Comparison of ENCODE assay signal across 8 cellular contexts in genomic region chr5:40834391-40834848, GRCh38. TPM values are rescaled to one million over a fixed set of nuclear protein-coding genes. Genes with fewer than 3 reads are reported as not detected.
DNase-seq lines count a peak whose midpoint lies in the region; ATAC-seq, FAIRE-seq and TF ChIP-seq lines count a peak whose summit lies in the region.
"Had no signal": no experiment of that assay in that cellular context is flagged by ENCODE, and none has a peak within 500 bp of the region (broad histone marks: within the 10 kb centered on the region; RNA-seq: fewer than 3 reads in every experiment).

No MANE protein-coding gene starts in this region.

- H3K27me3 ChIP-seq in HCT116 (ENCODE audit: insufficient read depth, low read length): no peaks in the 10 kb centered on the region
- H3K27me3 ChIP-seq in Panc1 (ENCODE audit: control insufficient read depth, insufficient read depth, low read length): no peaks in the 10 kb centered on the region
- no peaks in the 10 kb centered on the region for H3K27me3 ChIP-seq in astrocyte (ENCODE audit: insufficient read depth, low read length)
- H3K27me3 ChIP-seq in kidney epithelial cell (ENCODE audit: control insufficient read depth, insufficient read depth, low read length): no peaks in the 10 kb centered on the region

- H3K9me2 ChIP-seq in HCT116 (ENCODE audit: insufficient read depth): no peaks in the 10 kb centered on the region

- in situ Hi-C loops in Panc1 (cut with HindIII; ENCODE audit: low pct_unique_long_range_greater_than_20kb, low sequenced_read_pairs): no loop called here

- peaks cover 30% of the 10 kb centered on the region for H3K36me3 Mint-ChIP-seq in astrocyte (ENCODE audit: low read depth, unreplicated experiment)
- H3K36me3 Mint-ChIP-seq in stimulated activated memory B cell treated with anti-CD40 and anti-IgM and Interleukin-4, amounts not matched to agents 10 μg/mL and 1 μg/mL and 100 μg/mL, for 72 hours: peaks cover 51% of the 10 kb centered on the region

- peak overlapping the region; percentile 94 for H3K27ac ChIP-seq in HCT116 (ENCODE audit: low read depth, low read length)
- H3K27ac ChIP-seq in Panc1 (ENCODE audit: low read length): peak overlapping the region; percentile 99
- H3K27ac ChIP-seq in astrocyte (ENCODE audit: low read depth, low read length): peak overlapping the region; percentile 96

- H3K4me3 ChIP-seq in HCT116 (replicated peaks in 1 of 2; ENCODE audit: low read depth in 1 of 2, low read length in 2 of 2): peak overlapping the region; percentile 86 to 100
- H3K4me3 ChIP-seq in Panc1 (ENCODE audit: low read depth in 2 of 2, low read length in 2 of 2): peak overlapping the region; percentile 97 to 100
- peak overlapping the region; percentile 99 for H3K4me3 ChIP-seq in astrocyte (ENCODE audit: insufficient read depth, low read depth, low read length)
- peak overlapping the region; percentile 79 for H3K4me3 ChIP-seq in kidney epithelial cell (ENCODE audit: low read depth, low read length)

- ATAC-seq in HCT116: no peak
- no peak for ATAC-seq in Panc1
- ATAC-seq in stimulated activated memory B cell treated with anti-CD40 and anti-IgM and Interleukin-4, amounts not matched to agents 10 μg/mL and 1 μg/mL and 100 μg/mL, for 72 hours: no peak

- H2AFZ ChIP-seq in HCT116 (ENCODE audit: low read depth, low read length, poor library complexity, severe bottlenecking) (no peak overlapping the region), astrocyte (ENCODE audit: low read depth, low read length) (no peak overlapping the region)

- H3K27ac Mint-ChIP-seq in astrocyte (ENCODE audit: unreplicated experiment): peak overlapping the region; percentile 100
- peak overlapping the region; percentile 80 for H3K27ac Mint-ChIP-seq in stimulated activated memory B cell treated with anti-CD40 and anti-IgM and Interleukin-4, amounts not matched to agents 10 μg/mL and 1 μg/mL and 100 μg/mL, for 72 hours

- H3K79me2 ChIP-seq in HCT116 (ENCODE audit: insufficient read depth, low read length): peaks cover 57% of the 10 kb centered on the region
- peaks cover 54% of the 10 kb centered on the region for H3K79me2 ChIP-seq in astrocyte (ENCODE audit: insufficient read depth, low read length)

- BruUV-seq in HCT116 (replicated peaks; lab: Mats Ljungman, UMichigan) (TSS peak; percentile 56), Panc1 (replicated peaks; lab: Mats Ljungman, UMichigan) (TSS peak; percentile 78)

- no peaks in the 10 kb centered on the region for H3K9me3 Mint-ChIP-seq in astrocyte (ENCODE audit: unreplicated experiment)
- no peaks in the 10 kb centered on the region for H3K9me3 Mint-ChIP-seq in stimulated activated memory B cell treated with anti-CD40 and anti-IgM and Interleukin-4, amounts not matched to agents 10 μg/mL and 1 μg/mL and 100 μg/mL, for 72 hours

- intact Hi-C loops in HCT116 (cut with micrococcal nuclease): no loop called here
- intact Hi-C loops in Panc1 (cut with micrococcal nuclease; ENCODE audit: unreplicated experiment): no loop called here

- no peak for FAIRE-seq in astrocyte (lab: Jason Lieb, UNC)
- FAIRE-seq: colon had no signal

- peaks cover 22% of the 10 kb centered on the region for H3K4me1 Mint-ChIP-seq in astrocyte (ENCODE audit: low read depth, unreplicated experiment)
- H3K4me1 Mint-ChIP-seq in stimulated activated memory B cell treated with anti-CD40 and anti-IgM and Interleukin-4, amounts not matched to agents 10 μg/mL and 1 μg/mL and 100 μg/mL, for 72 hours: peaks cover 33% of the 10 kb centered on the region

- H3K36me3 ChIP-seq in HCT116 (ENCODE audit: control insufficient read depth in 1 of 2, insufficient read depth in 2 of 2, low read length in 2 of 2) (peaks cover 41 to 51% of the 10 kb centered on the region in 2 experiments), Panc1 (ENCODE audit: control insufficient read depth, insufficient read depth, low read length) (peaks cover 46% of the 10 kb centered on the region), astrocyte (ENCODE audit: insufficient read depth, low read length) (peaks cover 43% of the 10 kb centered on the region), kidney epithelial cell (ENCODE audit: control insufficient read depth, insufficient read depth, low read length) (peaks cover 1% of the 10 kb centered on the region)

- no peak for TF ChIP-seq CTCF in HCT116 (IDR thresholded peaks at IDR 0.05 in 2 of 3, conservative IDR thresholded peaks at IDR 0.05 in 1 of 3; ENCODE audit: borderline replicate concordance in 1 of 3, insufficient read depth in 1 of 3, low read depth in 2 of 3, low read length in 2 of 3)
- TF ChIP-seq CTCF in Panc1 (IDR thresholded peaks at IDR 0.05): no peak
- TF ChIP-seq CTCF in astrocyte (IDR thresholded peaks at IDR 0.05; ENCODE audit: insufficient read depth, low read depth, low read length): no peak
- TF ChIP-seq CTCF in kidney epithelial cell (IDR thresholded peaks at IDR 0.05; ENCODE audit: insufficient read depth, low read length, poor library complexity, severe bottlenecking): no peak

- POLR2A ChIA-PET in HCT116 (lab: Charles Lee): interaction anchor here (0.9 to 1.7 kb wide), 3 partner anchors 9 to 36 kb away, joined by 3 to 6 read pairs (median 3); partner anchors contain the start of gene PRKAA1
- POLR2A ChIA-PET in Panc1 (lab: Charles Lee): interaction anchor here (0.8 kb wide), 1 partner anchor 43 kb away, joined by 3 read pairs; no protein-coding TSS in a partner anchor

- RAD21 ChIA-PET in HCT116 (lab: Charles Lee; ENCODE audit: low non-redundant PET in 1 of 2, low total read pairs in 2 of 2, uncharacterized antibody in 2 of 2, unreplicated experiment in 2 of 2): no interaction called here

- peak overlapping the region; percentile 99 for H3K4me3 Mint-ChIP-seq in astrocyte (ENCODE audit: unreplicated experiment)
- H3K4me3 Mint-ChIP-seq in stimulated activated memory B cell treated with anti-CD40 and anti-IgM and Interleukin-4, amounts not matched to agents 10 μg/mL and 1 μg/mL and 100 μg/mL, for 72 hours: peak overlapping the region; percentile 89

- H3K9ac ChIP-seq in HCT116 (ENCODE audit: low read length) (peak overlapping the region; percentile 97), astrocyte (ENCODE audit: low read length) (peak overlapping the region; percentile 99)

- no peak for TF ChIP-seq RAD21 in HCT116 (IDR thresholded peaks at IDR 0.05; ENCODE audit: low read depth)

- H3K9me3 ChIP-seq in HCT116 (ENCODE audit: control insufficient read depth in 1 of 2, insufficient read depth in 1 of 2, low read depth in 1 of 2, low read length in 2 of 2): no peaks in the 10 kb centered on the region
- no peaks in the 10 kb centered on the region for H3K9me3 ChIP-seq in Panc1 (ENCODE audit: control insufficient read depth, insufficient read depth, low read depth, low read length)
- no peaks in the 10 kb centered on the region for H3K9me3 ChIP-seq in astrocyte (ENCODE audit: insufficient read depth, low read depth, low read length)

- no peak for DNase-seq in HCT116 (ENCODE audit: low read depth, low spot score)
- no peak for DNase-seq in Panc1 (ENCODE audit: low read depth, low spot score)
- DNase-seq in astrocyte (ENCODE audit: low read depth): peak; percentile 29
- no peak for DNase-seq in kidney epithelial cell (ENCODE audit: low read depth)
- DNase-seq in NCI-H1436 treated with DMSO at 0.1 percent for 48 hours (lab: John Stamatoyannopoulos, UW): no peak
- DNase-seq in NCI-H1694 treated with DMSO at 0.1 percent for 48 hours (lab: John Stamatoyannopoulos, UW): no peak

- H4K20me1 ChIP-seq in HCT116 (ENCODE audit: insufficient read depth): peaks cover 41% of the 10 kb centered on the region; the same call in 1 of the 2 replicates
- peaks cover 54% of the 10 kb centered on the region for H4K20me1 ChIP-seq in astrocyte (ENCODE audit: insufficient read depth, low read length)

- H3K4me2 ChIP-seq in HCT116 (ENCODE audit: low read length): peak overlapping the region; percentile 68
- H3K4me2 ChIP-seq in astrocyte (ENCODE audit: low read length): peak overlapping the region; percentile 90

- H3K27me3 Mint-ChIP-seq in astrocyte (ENCODE audit: low read depth, unreplicated experiment): no peaks in the 10 kb centered on the region
- H3K27me3 Mint-ChIP-seq in stimulated activated memory B cell treated with anti-CD40 and anti-IgM and Interleukin-4, amounts not matched to agents 10 μg/mL and 1 μg/mL and 100 μg/mL, for 72 hours: no peaks in the 10 kb centered on the region

- H3K4me1 ChIP-seq in HCT116 (ENCODE audit: control insufficient read depth in 1 of 2, insufficient read depth in 2 of 2, low read length in 2 of 2) (peaks cover 7 to 21% of the 10 kb centered on the region in 2 experiments; a peak in 3 of 4 replicates), Panc1 (ENCODE audit: control insufficient read depth, insufficient read depth, low read length) (peaks cover 18% of the 10 kb centered on the region), astrocyte (ENCODE audit: insufficient read depth, low read length) (peaks cover 26% of the 10 kb centered on the region)

- no peak for TF ChIP-seq POLR2A in HCT116 (IDR thresholded peaks at IDR 0.05; ENCODE audit: borderline replicate concordance, extremely low read depth, insufficient read depth, insufficient read length)

- CTCF ChIA-PET in HCT116 (lab: Charles Lee): no interaction called here
- CTCF ChIA-PET in Panc1 (lab: Charles Lee): no interaction called here

TF ChIP-seq in HCT116, 20 proteins besides CTCF, POLR2A, EP300 and RAD21 (continues in another document):
- TF ChIP-seq EZH2phosphoT487 (IDR thresholded peaks at IDR 0.05; ENCODE audit: borderline replicate concordance): no peak

RNA-seq across cellular contexts. Expression of gene RPL37, which starts 0.6 kb away (rescaled TPM):
- total RNA-seq in HCT116 (2021; ENCODE audit: unreplicated experiment): 1,279 TPM
- polyA plus RNA-seq in HCT116 (2012): 5,000 and 5,239 TPM in 2 replicates
- total RNA-seq in Panc1 (2021; ENCODE audit: unreplicated experiment): 916 TPM
- 2,029 TPM for polyA plus RNA-seq in Panc1 (2012; ENCODE audit: insufficient read length)
- total RNA-seq in astrocyte: 981 and 1,090 TPM in 2 replicates
- total RNA-seq in kidney epithelial cell: 171 and 219 TPM in 2 replicates

RNA-seq across cellular contexts. Expression of gene CARD6, which starts 6.7 kb away (rescaled TPM):
- not detected for total RNA-seq in HCT116 (2021; ENCODE audit: unreplicated experiment)
- polyA plus RNA-seq in HCT116 (2012): 0.01 and 0.03 TPM in 2 replicates
- 0.49 TPM for total RNA-seq in Panc1 (2021; ENCODE audit: unreplicated experiment)
- 0.05 TPM for polyA plus RNA-seq in Panc1 (2012; ENCODE audit: insufficient read length)
- total RNA-seq in astrocyte: 0.96 and 1.0 TPM in 2 replicates
- 1.9 and 3.3 TPM in 2 replicates for total RNA-seq in kidney epithelial cell

RNA-seq across cellular contexts. Expression of gene PRKAA1, which starts 36.2 kb away (rescaled TPM):
- 53.5 TPM for total RNA-seq in HCT116 (2021; ENCODE audit: unreplicated experiment)
- polyA plus RNA-seq in HCT116 (2012): 16.5 and 18.9 TPM in 2 replicates
- total RNA-seq in Panc1 (2021; ENCODE audit: unreplicated experiment): 75.8 TPM
- 36.6 TPM for polyA plus RNA-seq in Panc1 (2012; ENCODE audit: insufficient read length)
- 65.6 and 70.3 TPM in 2 replicates for total RNA-seq in astrocyte
- 46.6 and 55.2 TPM in 2 replicates for total RNA-seq in kidney epithelial cell
